29 cellular contexts compared by ENCODE assay signal in genomic region chr12:28258998-28259397, GRCh38.
DNase-seq lines count a peak whose midpoint lies in the region; ATAC-seq, FAIRE-seq and TF ChIP-seq lines count a peak whose summit lies in the region.
"Had no signal": no experiment of that assay in that cellular context is flagged by ENCODE, and none has a peak within 500 bp of the region (broad histone marks: within the 10 kb centered on the region; RNA-seq: fewer than 3 reads in every experiment).

No MANE protein-coding gene starts in this region.

- intact Hi-C loops in kidney (cut with DNase I) = no loop called here

- no peaks in the 10 kb centered on the region for H3K36me3 ChIP-seq in kidney (ENCODE audit: control insufficient read depth in 1 of 2, insufficient read depth in 2 of 2, low read length in 2 of 2)
- H3K36me3 ChIP-seq: BLaER1, WERI-Rb-1 had no signal

- H3K4me3 ChIP-seq in kidney (ENCODE audit: low read length in 2 of 2) = no peak overlapping the region
- H3K4me3 ChIP-seq: BLaER1, PC-9, smooth muscle cell had no signal

- ATAC-seq in HG03045 (IDR thresholded peaks at IDR 0.05; ENCODE audit: unreplicated experiment) (no peak), HG03457 (IDR thresholded peaks at IDR 0.05; ENCODE audit: unreplicated experiment) (no peak)
- ATAC-seq: activated T-cell treated with anti-CD3 and anti-CD28 coated beads, Interleukin-2, amount 50 U/mL, for 4 hours; esophagus mucosa had no signal

- H3K9ac ChIP-seq in kidney (ENCODE audit: low read length in 2 of 2) = no peak overlapping the region
- H3K9ac ChIP-seq: BLaER1 had no signal

- no peaks in the 10 kb centered on the region for H3K4me1 ChIP-seq in kidney (ENCODE audit: control insufficient read depth in 1 of 2, insufficient read depth in 1 of 2, low read depth in 1 of 2, low read length in 2 of 2)
- H3K4me1 ChIP-seq: BLaER1 had no signal

- no peak overlapping the region for H3K27ac ChIP-seq in kidney (ENCODE audit: low read depth in 2 of 2, low read length in 2 of 2)
- H3K27ac ChIP-seq: BLaER1, HL-60, PC-9, WERI-Rb-1 had no signal

- TF ChIP-seq CTCF in D721Med (IDR thresholded peaks at IDR 0.05; ENCODE audit: insufficient read depth, missing control alignments) (no peak), kidney (IDR thresholded peaks at IDR 0.05; ENCODE audit: borderline replicate concordance, extremely low read depth, insufficient read depth) (no peak)

- no peaks in the 10 kb centered on the region for H3K9me3 ChIP-seq in kidney (ENCODE audit: control insufficient read depth in 1 of 2, low read length in 2 of 2)
- H3K9me3 ChIP-seq: BLaER1 had no signal

- FAIRE-seq in D721Med (lab: Jason Lieb, UNC) (peak; percentile 35), colon (lab: Jason Lieb, UNC) (peak; percentile 10), kidney (lab: Jason Lieb, UNC) (peak; percentile 45)
- FAIRE-seq: GM18507 had no signal

- no peak for DNase-seq in D721Med (ENCODE audit: insufficient read length, low spot score)
- peak; percentile 31 for DNase-seq in M059J (ENCODE audit: low read depth)
- no peak for DNase-seq in kidney
- no peak for DNase-seq in activated CD8-positive, alpha-beta memory T cell treated with anti-CD3 and anti-CD28 coated beads, Interleukin-2, amount 50 U/mL, for 4 hours
- no peak for DNase-seq in cerebellar cortex (ENCODE audit: low spot score)
- DNase-seq: activated CD4-positive, alpha-beta T cell treated with anti-CD3 and anti-CD28 coated beads for 48 hours; activated naive CD4-positive, alpha-beta T cell; activated T-cell treated with anti-CD3 and anti-CD28 coated beads, Interleukin-2, amount 50 U/mL, for 4 hours; cortex of kidney; GF-D8; HCEC 1CT; NCI-H1092 treated with DMSO at 0.1 percent for 48 hours; NCI-H187 treated with DMSO at 0.1 percent for 48 hours; NCI-H526; NK-92 treated with Interleukin-12 subunit alpha and Interleukin-12 subunit beta, amount 100 ng/mL, for 24 hours; PC-9; retina; SHP77 treated with DMSO at 0.1 percent for 48 hours; T-helper 9 cell; trophoblast cell; WERI-Rb-1 had no signal
